ENCODE assay signal across 8 cellular contexts in genomic region chr6:30213999-30214982, GRCh38. TPM values are rescaled to one million over a fixed set of nuclear protein-coding genes. Genes with fewer than 3 reads are reported as not detected.
A peak's percentile ranks its signal among the peaks of the same experiment; 100 is the strongest.
DNase-seq lines count a peak whose midpoint lies in the region; ATAC-seq, FAIRE-seq and TF ChIP-seq lines count a peak whose summit lies in the region.

No MANE protein-coding gene starts in this region.

- CTCF ChIA-PET in A549 (lab: Yijun Ruan, JAX): interaction anchor here (1.5 kb wide), 1 partner anchor 24 kb away, joined by 4 read pairs; no protein-coding TSS in a partner anchor

- no peak for TF ChIP-seq EP300 in A549 (IDR thresholded peaks at IDR 0.05)

- H3K27me3 ChIP-seq in effector memory CD4-positive, alpha-beta T cell (replicated peaks; ENCODE audit: control insufficient read depth, insufficient read depth, low read length, poor library complexity, severe bottlenecking): no peaks in the 10 kb centered on the region

- no peak for TF ChIP-seq RAD21 in A549 (conservative IDR thresholded peaks at IDR 0.05 in 1 of 2, IDR thresholded peaks at IDR 0.05 in 1 of 2)

- H3K4me3 ChIP-seq in A549: peak overlapping the region; percentile 77
- peak overlapping the region; percentile 87 for H3K4me3 ChIP-seq in effector memory CD4-positive, alpha-beta T cell (ENCODE audit: insufficient read depth, low read depth, low read length, poor library complexity, severe bottlenecking)

- no peaks in the 10 kb centered on the region for H3K36me3 ChIP-seq in effector memory CD4-positive, alpha-beta T cell (ENCODE audit: control insufficient read depth, insufficient read depth, low read length)

- ATAC-seq in A549 (peak; percentile 91 to 93), GM18868 (IDR thresholded peaks at IDR 0.05; ENCODE audit: unreplicated experiment) (peak; percentile 44), HG03139 (IDR thresholded peaks at IDR 0.05; ENCODE audit: unreplicated experiment) (peak; percentile 52)

- no peak for FAIRE-seq in A549 (lab: Jason Lieb, UNC)

- peak; percentile 95 for TF ChIP-seq POLR2A in A549 (IDR thresholded peaks at IDR 0.05; ENCODE audit: low read length)

- TF ChIP-seq CTCF in A549 (IDR thresholded peaks at IDR 0.05): no peak

- POLR2A ChIA-PET in A549 (lab: Yijun Ruan, JAX): interaction anchor here (0.7 to 1.8 kb wide), 4 partner anchors 10 to 112 kb away, joined by 3 to 4 read pairs (median 3); no protein-coding TSS in a partner anchor

- H3K4me1 ChIP-seq in A549: peaks cover 27% of the 10 kb centered on the region
- H3K4me1 ChIP-seq in effector memory CD4-positive, alpha-beta T cell (ENCODE audit: control insufficient read depth, insufficient read depth, low read length, poor library complexity, severe bottlenecking): peaks cover 24% of the 10 kb centered on the region

- peak overlapping the region; percentile 95 to 98 for H3K27ac ChIP-seq in A549
- peak overlapping the region; percentile 96 for H3K27ac ChIP-seq in effector memory CD4-positive, alpha-beta T cell (ENCODE audit: insufficient read depth, low read length, poor library complexity, severe bottlenecking)

- peak overlapping the region; percentile 94 for H3K4me2 ChIP-seq in A549

- DNase-seq in A549 (ENCODE audit: low read depth in 1 of 2, low spot score in 1 of 2): peak; percentile 49 to 73
- peak; percentile 88 for DNase-seq in NCI-H748 (lab: John Stamatoyannopoulos, UW; ENCODE audit: unreplicated experiment)
- DNase-seq in activated CD8-positive, alpha-beta memory T cell treated with anti-CD3 and anti-CD28 coated beads for 1 hour (ENCODE audit: extremely low read depth in 1 of 2, low read depth in 1 of 2): peak; percentile 28 to 63
- DNase-seq in effector memory CD4-positive, alpha-beta T cell: peak; percentile 61 to 79 (median 69)
- peak; percentile 83 for DNase-seq in medulla oblongata (ENCODE audit: extremely low spot score)
- DNase-seq in stimulated activated CD4-positive, alpha-beta T cell treated with anti-CD3 and anti-CD28 coated beads, TNF-alpha, amount 100 ng/mL, for 4 hours (ENCODE audit: low read depth in 3 of 3): peak; percentile 46 to 49 (median 49)

- no peaks in the 10 kb centered on the region for H3K9me3 ChIP-seq in A549
- no peaks in the 10 kb centered on the region for H3K9me3 ChIP-seq in effector memory CD4-positive, alpha-beta T cell (ENCODE audit: control insufficient read depth, low read length)

- WGBS in A549 (ENCODE audit: missing lambda C conversion rate): 39% methylated on average over 28 of the region's 55 CpGs

TF ChIP-seq in A549, 52 proteins besides CTCF, POLR2A, EP300 and RAD21 (continues in another document):
- TF ChIP-seq RCOR1 (IDR thresholded peaks at IDR 0.05; ENCODE audit: low read depth, low read length): no peak
- 0 out of 2 replicates have a peak, but pooled peaks have one; percentile 34 for TF ChIP-seq PHF8 (IDR thresholded peaks at IDR 0.05; ENCODE audit: borderline replicate concordance, low read depth)
- no peak for TF ChIP-seq EHF (CRISPR knock-in tag; IDR thresholded peaks at IDR 0.05)
- TF ChIP-seq MAX (IDR thresholded peaks at IDR 0.05): peak; percentile 49; the same call in 1 of the 2 replicates
- no peak for TF ChIP-seq MAFK (IDR thresholded peaks at IDR 0.05; ENCODE audit: partially characterized antibody)
- no peak for TF ChIP-seq HOXB13 (CRISPR knock-in tag; IDR thresholded peaks at IDR 0.05; ENCODE audit: low read depth)
- peak; percentile 90 for TF ChIP-seq HDAC2 (IDR thresholded peaks at IDR 0.05)
- no peak for TF ChIP-seq BHLHE40 (IDR thresholded peaks at IDR 0.05; ENCODE audit: low read depth, low read length)
- TF ChIP-seq ATOH8 (CRISPR knock-in tag; IDR thresholded peaks at IDR 0.05; ENCODE audit: low read depth): no peak
- TF ChIP-seq E2F6 (IDR thresholded peaks at IDR 0.05; ENCODE audit: borderline replicate concordance, low read depth): peak; percentile 47; the same call in 1 of the 2 replicates
- TF ChIP-seq FOSB (CRISPR knock-in tag; IDR thresholded peaks at IDR 0.05): no peak
- TF ChIP-seq CBX8 (IDR thresholded peaks at IDR 0.05): no peak
- TF ChIP-seq JUNB (IDR thresholded peaks at IDR 0.05): no peak
- no peak for TF ChIP-seq ZNF302 (CRISPR knock-in tag; IDR thresholded peaks at IDR 0.05)
- no peak for TF ChIP-seq REST (IDR thresholded peaks at IDR 0.05)
- TF ChIP-seq HMGXB4 (CRISPR knock-in tag; IDR thresholded peaks at IDR 0.05; ENCODE audit: borderline replicate concordance): no peak
- TF ChIP-seq NFE2L2 (conservative IDR thresholded peaks at IDR 0.05; ENCODE audit: low read length): no peak
- no peak for TF ChIP-seq ZC3H11A (IDR thresholded peaks at IDR 0.05)
- TF ChIP-seq KDM5A (IDR thresholded peaks at IDR 0.05): no peak

RNA-seq across cellular contexts. Expression of gene TRIM26, which starts 1.1 kb away (rescaled TPM):
- polyA plus RNA-seq in A549 (2011; rRNA removed) (23.3 and 30.4 TPM in 2 replicates), A549 (2017; fragmentation: RNase III; extraction: RNeasy Plus Mini Kit Qiagen cat#74134 plus additional on column Dnase treatment) (28.2 to 31.1 TPM (median 30.4 TPM) in 3 replicates)
- 23.0 and 23.2 TPM in 2 replicates for polyA plus RNA-seq in A549 (2012; cell fraction: cytosol; rRNA removed)
- 31.4 and 38.2 TPM in 2 replicates for polyA plus RNA-seq in A549 (2012; cell fraction: nucleus; rRNA removed)
- polyA minus RNA-seq in A549 (2011; rRNA and poly(A)+ RNA removed): 27.5 and 32.3 TPM in 2 replicates

RNA-seq across cellular contexts. Expression of gene TRIM15, which starts 50.9 kb away (rescaled TPM):
- polyA plus RNA-seq in A549 (2011; rRNA removed): 0.08 and 0.37 TPM in 2 replicates
- polyA plus RNA-seq in A549 (2012; cell fraction: cytosol; rRNA removed): 0.01 and 0.04 TPM in 2 replicates
- 0.01 and 0.11 TPM in 2 replicates for polyA plus RNA-seq in A549 (2012; cell fraction: nucleus; rRNA removed)
- polyA plus RNA-seq in A549 (2017; fragmentation: RNase III; extraction: RNeasy Plus Mini Kit Qiagen cat#74134 plus additional on column Dnase treatment): 0.04 to 0.09 TPM (median 0.08 TPM) in 3 replicates
- not detected in 2 replicates for polyA minus RNA-seq in A549 (2011; rRNA and poly(A)+ RNA removed)

RNA-seq across cellular contexts. Expression of gene TRIM10, which starts 53.3 kb away (rescaled TPM):
- 0.09 and 0.12 TPM in 2 replicates for polyA plus RNA-seq in A549 (2011; rRNA removed)
- polyA plus RNA-seq in A549 (2012; cell fraction: cytosol; rRNA removed): not detected in 2 replicates
- 0.02 TPM in 1 of 2 replicates, not detected in the other for polyA plus RNA-seq in A549 (2012; cell fraction: nucleus; rRNA removed)
- polyA plus RNA-seq in A549 (2017; fragmentation: RNase III; extraction: RNeasy Plus Mini Kit Qiagen cat#74134 plus additional on column Dnase treatment): 0.03 TPM in 2 of 3 replicates, not detected in the other
- 0.15 TPM in 1 of 2 replicates, not detected in the other for polyA minus RNA-seq in A549 (2011; rRNA and poly(A)+ RNA removed)

Comparison
In these comparisons a context has a peak if more than half of its experiments do, and no peak if none do; other contexts are left out.
1. Peak in every context shown above with its lines: DNase-seq, ATAC-seq, H3K4me3 ChIP-seq and H3K27ac ChIP-seq.